In genomic region chr9:128628471-128629048, GRCh38 we compare ENCODE assay signal across 9 cellular contexts. TPM values are rescaled to one million over a fixed set of nuclear protein-coding genes. Genes with fewer than 3 reads are reported as not detected.
A peak's percentile ranks its signal among the peaks of the same experiment; 100 is the strongest.
DNase-seq lines count a peak whose midpoint lies in the region; ATAC-seq and TF ChIP-seq lines count a peak whose summit lies in the region.
"Had no signal": no experiment of that assay in that cellular context is flagged by ENCODE, and none has a peak within 500 bp of the region (broad histone marks: within the 10 kb centered on the region; RNA-seq: fewer than 3 reads in every experiment).

No MANE protein-coding gene starts in this region.

- no peak for TF ChIP-seq POLR2A in right lobe of liver (IDR thresholded peaks at IDR 0.05)
- TF ChIP-seq POLR2A in tibial nerve (IDR thresholded peaks at IDR 0.05) = no peak

- H3K36me3 ChIP-seq in right lobe of liver (peaks cover 0 to 75% (median 36%) of the 10 kb centered on the region in 4 donors), tibial nerve (peaks cover 4 to 100% (median 63%) of the 10 kb centered on the region in 3 donors)

- H3K4me3 ChIP-seq in LNCaP clone FGC (ENCODE audit: low read depth, low read length) (no peak overlapping the region), right lobe of liver (no peak overlapping the region), tibial nerve (no peak overlapping the region)

- H3K4me1 ChIP-seq in right lobe of liver (peaks cover 0 to 42% (median 3%) of the 10 kb centered on the region in 4 donors), tibial nerve (peaks cover 0 to 49% (median 3%) of the 10 kb centered on the region in 4 donors)

- H3K27me3 ChIP-seq in right lobe of liver (no peaks in the 10 kb centered on the region), tibial nerve (no peaks in the 10 kb centered on the region)
- H3K27me3 ChIP-seq: neutrophil had no signal

- peak; percentile 61 for DNase-seq in LNCaP clone FGC (ENCODE audit: low read depth)
- DNase-seq in right lobe of liver = peak; percentile 80 to 93 (median 92)
- peak; percentile 44 to 51 for DNase-seq in tibial nerve (ENCODE audit: low spot score in 2 of 2)
- no peak for DNase-seq in iPS-NIHi7 (ENCODE audit: extremely low spot score)
- no peak for DNase-seq in activated gamma-delta T cell (lab: John Stamatoyannopoulos, UW)
- DNase-seq: T1000 had no signal

- H3K27ac ChIP-seq in cingulate gyrus (ENCODE audit: low read depth, low read length) (peak overlapping the region; percentile 12), right lobe of liver (peak overlapping the region in 1 of 3 donors; percentile 62), tibial nerve (peak overlapping the region in 2 of 4 donors; percentile 37 to 69)
- H3K27ac ChIP-seq: neutrophil had no signal

- no peak for TF ChIP-seq CTCF in LNCaP clone FGC (IDR thresholded peaks at IDR 0.05; ENCODE audit: control insufficient read depth, extremely low read depth, insufficient read depth)
- no peak for TF ChIP-seq CTCF in right lobe of liver (IDR thresholded peaks at IDR 0.05)
- TF ChIP-seq CTCF in tibial nerve (IDR thresholded peaks at IDR 0.05) = no peak

- WGBS in right lobe of liver (ENCODE audit: insufficient coverage, low coverage, low lambda C conversion rate, missing lambda C conversion rate) = 27% methylated on average over 8 of the region's 17 CpGs
- WGBS in tibial nerve, 2 donors = 62 to 64% methylated on average over 15 to 17 of the region's 17 CpGs

- H3K9me3 ChIP-seq in right lobe of liver = no peaks in the 10 kb centered on the region
- H3K9me3 ChIP-seq in tibial nerve = no peaks in the 10 kb centered on the region
- H3K9me3 ChIP-seq: neutrophil had no signal

- peak; percentile 92 to 96 (median 94) for ATAC-seq in right lobe of liver
- no peak for ATAC-seq in GM18511 (IDR thresholded peaks at IDR 0.05; ENCODE audit: unreplicated experiment)

- intact Hi-C loops in right lobe of liver (cut with DNase I) = no loop called here

- TF ChIP-seq EP300 in tibial nerve (IDR thresholded peaks at IDR 0.05) = no peak

RNA-seq across cellular contexts. Expression of gene DYNC2I2, which starts 28.1 kb away (rescaled TPM):
- 10 to 100 TPM; 11.8 to 23.9 (median 18.8) TPM for total RNA-seq in right lobe of liver
- total RNA-seq in tibial nerve = 100 to 1,000 TPM in 3 of 4 donors, 10 to 100 TPM in 1; 53.8 to 117 (median 111) TPM

Comparison
In these comparisons a context has a peak if more than half of its experiments do, and no peak if none do; other contexts are left out.
1. DNase-seq: peak in LNCaP clone FGC (single experiment), right lobe of liver (3 of 3) and tibial nerve (2 of 2); none in iPS-NIHi7 (single experiment) and activated gamma-delta T cell (single experiment).